8 cellular contexts compared by ENCODE assay signal in genomic region chr12:96258451-96258933, GRCh38.
DNase-seq lines count a peak whose midpoint lies in the region; TF ChIP-seq lines count a peak whose summit lies in the region.

No MANE protein-coding gene starts in this region.

- TF ChIP-seq CTCF in AG09309 (IDR thresholded peaks at IDR 0.05; ENCODE audit: control insufficient read depth, insufficient read depth, low read depth, low read length, missing control alignments) (no peak), KMS-11 (conservative IDR thresholded peaks at IDR 0.05; ENCODE audit: low read depth, low read length) (no peak)

- no peaks in the 10 kb centered on the region for H3K27me3 ChIP-seq in KMS-11 (ENCODE audit: insufficient read depth, low read depth)
- H3K27me3 ChIP-seq in mucosa of rectum (ENCODE audit: control insufficient read depth in 2 of 2, insufficient read depth in 2 of 2, low read length in 2 of 2), result no peaks in the 10 kb centered on the region

- peak overlapping the region; percentile 36 for H3K4me2 ChIP-seq in KMS-11

- no peak overlapping the region for H2AFZ ChIP-seq in KMS-11 (ENCODE audit: low read depth)

- H3K27ac ChIP-seq in KMS-11, result peak overlapping the region; percentile 53
- peak overlapping the region; percentile 2 for H3K27ac ChIP-seq in caudate nucleus (ENCODE audit: low read depth, low read length)
- H3K27ac ChIP-seq in mucosa of rectum (ENCODE audit: low read depth in 2 of 2, low read length in 2 of 2), result peak overlapping the region; percentile 5 to 9

- H3K9ac ChIP-seq in KMS-11 (no peak overlapping the region), mucosa of rectum (ENCODE audit: low read depth in 1 of 2, low read length in 2 of 2) (no peak overlapping the region)

- no peak overlapping the region for H3K4me3 ChIP-seq in AG09309 (ENCODE audit: control insufficient read depth, low read depth, low read length)
- H3K4me3 ChIP-seq in KMS-11 (IDR thresholded peaks at IDR 0.05; ENCODE audit: insufficient read depth, low read depth, low read length), result no peak overlapping the region
- no peak overlapping the region for H3K4me3 ChIP-seq in mucosa of rectum (ENCODE audit: low read length in 2 of 2)

- H4K20me1 ChIP-seq in KMS-11 (ENCODE audit: insufficient read depth), result no peaks in the 10 kb centered on the region

- peaks cover 31% of the 10 kb centered on the region; the same call in 1 of the 2 replicates for H3K79me2 ChIP-seq in KMS-11 (ENCODE audit: insufficient read depth, low read depth)

- no peaks in the 10 kb centered on the region for H3K36me3 ChIP-seq in KMS-11 (ENCODE audit: insufficient read depth)
- H3K36me3 ChIP-seq in mucosa of rectum (ENCODE audit: control insufficient read depth in 2 of 2, insufficient read depth in 2 of 2, low read length in 2 of 2), result peaks cover 5 to 12% of the 10 kb centered on the region in 2 donors

- no peaks in the 10 kb centered on the region for H3K9me3 ChIP-seq in mucosa of rectum (ENCODE audit: control insufficient read depth in 2 of 2, low read length in 2 of 2)

- DNase-seq in AG09309 (ENCODE audit: low read depth), result peak; percentile 55
- DNase-seq in caudate nucleus (lab: John Stamatoyannopoulos, UW), result peak in 6 of 61 donors; percentile 23 to 61 (median 38)
- no peak for DNase-seq in T-helper 9 cell
- no peak for DNase-seq in HT-29 (ENCODE audit: low spot score)
- no peak for DNase-seq in inferior parietal cortex (ENCODE audit: extremely low spot score)
- no peak for DNase-seq in NCI-H345 treated with DMSO at 0.1 percent for 48 hours (lab: John Stamatoyannopoulos, UW; ENCODE audit: unreplicated experiment)

- peaks cover 64% of the 10 kb centered on the region for H3K4me1 ChIP-seq in KMS-11 (ENCODE audit: low read depth, poor library complexity, severe bottlenecking)
- H3K4me1 ChIP-seq in mucosa of rectum (ENCODE audit: control insufficient read depth in 2 of 2, insufficient read depth in 2 of 2, low read length in 2 of 2), result peaks cover 0 to 6% of the 10 kb centered on the region in 2 donors

Comparison
In these comparisons a context has a peak if more than half of its experiments do, and no peak if none do; other contexts are left out.
1. H3K27ac ChIP-seq: peak in every context shown above with its lines; median percentile 53 in KMS-11; 7 in mucosa of rectum; 2 in caudate nucleus.